Comparison of ENCODE assay signal across 8 cellular contexts in the genomic region with DNA sequence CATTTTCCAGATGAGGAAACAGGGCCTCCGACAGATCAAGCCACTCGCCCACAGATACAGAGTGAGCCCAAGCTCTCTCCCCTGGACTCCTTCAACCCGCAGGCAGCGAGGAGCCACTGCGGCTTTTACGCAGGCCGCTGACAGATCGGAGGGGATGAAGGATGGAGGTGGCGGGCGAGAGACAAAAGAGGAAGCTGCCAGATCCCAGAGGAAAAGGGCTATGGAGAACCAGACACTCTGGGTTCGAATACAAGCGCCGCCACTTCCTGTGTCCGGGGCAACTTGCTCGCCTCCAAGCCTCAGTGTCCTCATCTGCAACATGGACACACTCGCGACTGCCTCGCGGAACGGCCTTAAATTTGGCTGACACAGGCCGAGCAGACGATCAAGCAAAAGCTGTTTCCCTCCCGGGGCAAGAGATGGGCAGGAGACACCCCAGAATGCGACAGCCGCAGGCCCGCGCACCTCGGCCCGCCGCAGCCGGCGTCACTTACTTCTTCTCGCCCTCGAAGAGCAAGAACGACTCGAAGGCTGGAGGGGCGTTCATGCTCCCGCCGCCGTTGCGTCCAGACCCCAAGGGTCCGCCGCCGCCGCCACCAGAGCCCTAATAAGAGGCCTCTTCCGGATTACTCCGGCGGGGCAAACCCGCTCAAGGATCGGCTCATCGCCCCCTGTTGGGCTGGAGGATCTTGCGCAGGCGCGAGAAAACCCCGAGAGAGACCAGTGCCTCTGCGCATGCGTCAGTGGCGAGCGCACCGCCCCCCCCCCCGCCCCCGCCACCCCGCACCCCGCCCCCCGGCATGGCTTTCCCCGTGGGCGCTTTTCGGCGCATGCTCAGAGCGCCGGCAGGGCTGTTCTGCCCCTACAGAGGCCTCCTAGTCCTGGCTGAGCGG. TPM values are rescaled to one million over a fixed set of nuclear protein-coding genes. Genes with fewer than 3 reads are reported as not detected.
DNase-seq lines count a peak whose midpoint lies in the region; ATAC-seq and TF ChIP-seq lines count a peak whose summit lies in the region.
"Not testable (repeated sequence)": the region's sequence is repeated elsewhere in the genome, so short reads cannot be mapped to it uniquely, and the experiment has no call there.

A gene (minus strand): TSS at position 609 of the 893 bp plus-strand sequence. CDS start 62 bp downstream, at position 547.

- peak within 1 kb of the TSS; percentile 60 for H3K27ac Mint-ChIP-seq in activated T-cell treated with anti-CD3 and anti-CD28 coated beads, Interleukin-2, amount 50 U/mL, for 72 hours

- not testable (repeated sequence) for H3K27me3 Mint-ChIP-seq in activated T-cell treated with anti-CD3 and anti-CD28 coated beads, Interleukin-2, amount 50 U/mL, for 72 hours (ENCODE audit: low read depth)

- not testable (repeated sequence) for H3K36me3 Mint-ChIP-seq in activated T-cell treated with anti-CD3 and anti-CD28 coated beads, Interleukin-2, amount 50 U/mL, for 72 hours (ENCODE audit: insufficient read depth in 2 of 2)

- H3K4me1 Mint-ChIP-seq in activated T-cell treated with anti-CD3 and anti-CD28 coated beads, Interleukin-2, amount 50 U/mL, for 72 hours (ENCODE audit: low read depth), result not testable (repeated sequence)

- H3K27me3 ChIP-seq in mononuclear cell (ENCODE audit: insufficient read depth, low read length), result not testable (repeated sequence)

- DNase-seq in AG09319 (ENCODE audit: extremely low read depth, low read depth), result peak; percentile 29
- DNase-seq in RPMI8226, result peak; percentile 56
- DNase-seq in activated T-cell treated with anti-CD3 and anti-CD28 coated beads, Interleukin-2, amount 50 U/mL, for 72 hours, result peak; percentile 80 to 93
- peak; percentile 80 to 88 for DNase-seq in stimulated activated CD4-positive, alpha-beta T cell treated with anti-CD3 and anti-CD28 coated beads, Interleukin-4, amount 100 ng/mL, for 4 hours

- ATAC-seq in GM19351 (IDR thresholded peaks at IDR 0.05; ENCODE audit: unreplicated experiment) (peak; percentile 89), HG03066 (IDR thresholded peaks at IDR 0.05; ENCODE audit: low read depth, unreplicated experiment) (peak; percentile 91), esophagus mucosa (peak; percentile 91)
- peak; percentile 91 to 92 for ATAC-seq in activated T-cell treated with anti-CD3 and anti-CD28 coated beads, Interleukin-2, amount 50 U/mL, for 72 hours (replicated peaks in 1 of 2)

- not testable (repeated sequence) for H3K9me3 ChIP-seq in mononuclear cell (ENCODE audit: low read depth, low read length)

- H3K4me3 Mint-ChIP-seq in activated T-cell treated with anti-CD3 and anti-CD28 coated beads, Interleukin-2, amount 50 U/mL, for 72 hours, result peak within 1 kb of the TSS; percentile 82 to 87

- H3K9me3 Mint-ChIP-seq in activated T-cell treated with anti-CD3 and anti-CD28 coated beads, Interleukin-2, amount 50 U/mL, for 72 hours, result not testable (repeated sequence)

- TF ChIP-seq CTCF in AG09319 (IDR thresholded peaks at IDR 0.05; ENCODE audit: low read depth, low read length), result peak; percentile 24

- peak within 1 kb of the TSS; percentile 36 for H3K4me3 ChIP-seq in mononuclear cell (ENCODE audit: low read length)

- not testable (repeated sequence) for H3K4me1 ChIP-seq in mononuclear cell (ENCODE audit: insufficient read depth, low read length)

RNA-seq across cellular contexts. Expression of the gene that starts here (rescaled TPM):
- 10 to 100 TPM; 40.5 to 53.5 TPM for total RNA-seq in activated T-cell treated with anti-CD3 and anti-CD28 coated beads, Interleukin-2, amount 50 U/mL, for 72 hours
- total RNA-seq in esophagus mucosa, result 38.5 TPM
- total RNA-seq in mononuclear cell, result 31.6 TPM

Comparison
In these comparisons a context has a peak if more than half of its experiments do, and no peak if none do; other contexts are left out.
1. Peak in every context shown above with its lines: DNase-seq, ATAC-seq and H3K4me3 ChIP-seq.
2. DNase-seq: peak in every context shown above with its lines; median percentile 86 in activated T-cell treated with anti-CD3 and anti-CD28 coated beads, Interleukin-2, amount 50 U/mL, for 72 hours; 84 in stimulated activated CD4-positive, alpha-beta T cell treated with anti-CD3 and anti-CD28 coated beads, Interleukin-4, amount 100 ng/mL, for 4 hours; 56 in RPMI8226; 29 in AG09319.